1 cellular context compared by ENCODE assay signal in the genomic region with DNA sequence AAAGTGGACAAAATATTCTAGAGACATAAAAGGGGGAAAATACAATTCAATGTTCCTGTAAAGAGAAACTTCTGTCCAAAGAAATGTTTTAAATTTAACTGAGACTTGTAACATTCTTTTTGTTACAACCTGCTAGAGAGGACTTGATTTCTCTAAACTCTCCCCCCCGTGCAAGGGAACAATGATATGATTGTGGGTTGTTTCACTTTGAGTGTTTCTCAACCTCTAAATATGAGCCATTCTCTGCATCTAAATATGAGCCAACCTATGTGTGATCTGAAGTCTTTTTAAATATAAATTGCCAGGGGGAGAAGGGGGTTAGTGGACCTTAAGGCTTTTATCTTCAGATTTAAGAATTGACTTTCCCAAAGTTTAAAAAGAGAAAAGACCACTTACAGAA.
TF ChIP-seq lines count a peak whose summit lies in the region.

No MANE protein-coding gene starts in this region.

TF ChIP-seq in GM12878, 131 proteins besides CTCF, POLR2A, EP300 and RAD21:
- TF ChIP-seq NR2C2 (IDR thresholded peaks at IDR 0.05; ENCODE audit: borderline replicate concordance, control insufficient read depth, insufficient read length, low read depth) (no peak), RUNX3 (IDR thresholded peaks at IDR 0.05; ENCODE audit: low read length) (peak; percentile 20; the same call in 1 of the 2 replicates), JUNB (IDR thresholded peaks at IDR 0.05) (peak; percentile 30)
